Comparison of ENCODE assay signal across 10 cellular contexts in genomic region chr11:111514216-111515031, GRCh38. TPM values are rescaled to one million over a fixed set of nuclear protein-coding genes. Genes with fewer than 3 reads are reported as not detected.
DNase-seq lines count a peak whose midpoint lies in the region; ATAC-seq, FAIRE-seq and TF ChIP-seq lines count a peak whose summit lies in the region.
"Had no signal": no experiment of that assay in that cellular context is flagged by ENCODE, and none has a peak within 500 bp of the region (broad histone marks: within the 10 kb centered on the region; RNA-seq: fewer than 3 reads in every experiment).

Gene HOATZ (plus strand): TSS chr11:111514778. CDS start chr11:111514785, 7 bp downstream.

- WGBS in thyroid gland, 2 donors: 33 to 41% methylated on average over 18 to 19 of the region's 39 CpGs
- WGBS in small intestine, 3 donors: 16 to 18% (median 17%) methylated on average over 34 to 39 of the region's 39 CpGs

- H3K36me3 Mint-ChIP-seq in activated naive CD8-positive, alpha-beta T cell treated with anti-CD3 and anti-CD28 coated beads for 36 hours: no peaks in the 10 kb centered on the region

- peak in 1 of 6 experiments; percentile 17 for TF ChIP-seq CTCF in thyroid gland (IDR thresholded peaks at IDR 0.05)

- H3K4me1 ChIP-seq in thyroid gland (peaks cover 0 to 11% of the 10 kb centered on the region in 2 donors), small intestine (ENCODE audit: control insufficient read depth in 2 of 2, insufficient read depth in 1 of 2, low read depth in 1 of 2, low read length in 1 of 2) (peaks cover 0 to 3% of the 10 kb centered on the region in 2 donors)

- H3K4me3 ChIP-seq in thyroid gland (replicated peaks in 1 of 3) (no peak within 1 kb of the TSS), small intestine (ENCODE audit: low read depth in 1 of 2, low read length in 2 of 2) (no peak within 1 kb of the TSS)

- ATAC-seq in HG02852 (IDR thresholded peaks at IDR 0.05; ENCODE audit: unreplicated experiment): no peak

- H3K9me3 ChIP-seq in thyroid gland: no peaks in the 10 kb centered on the region
- H3K9me3 ChIP-seq in small intestine (ENCODE audit: control insufficient read depth, low read depth): no peaks in the 10 kb centered on the region

- no peak for FAIRE-seq in small intestine (lab: Jason Lieb, UNC)

- TF ChIP-seq POLR2A in thyroid gland (IDR thresholded peaks at IDR 0.05): no peak

- H3K27ac Mint-ChIP-seq in activated naive CD8-positive, alpha-beta T cell treated with anti-CD3 and anti-CD28 coated beads for 36 hours: no peak within 1 kb of the TSS

- H3K4me3 Mint-ChIP-seq in activated naive CD8-positive, alpha-beta T cell treated with anti-CD3 and anti-CD28 coated beads for 36 hours: peak within 1 kb of the TSS; percentile 67

- peaks cover 30% of the 10 kb centered on the region for H3K4me1 Mint-ChIP-seq in activated naive CD8-positive, alpha-beta T cell treated with anti-CD3 and anti-CD28 coated beads for 36 hours

- intact Hi-C loops in thyroid gland (cut with DNase I): no loop called here

- H3K9me3 Mint-ChIP-seq in activated naive CD8-positive, alpha-beta T cell treated with anti-CD3 and anti-CD28 coated beads for 36 hours: no peaks in the 10 kb centered on the region

- H3K36me3 ChIP-seq in thyroid gland: no peaks in the 10 kb centered on the region
- no peaks in the 10 kb centered on the region for H3K36me3 ChIP-seq in small intestine (ENCODE audit: control insufficient read depth in 2 of 2, insufficient read depth in 2 of 2, low read length in 2 of 2)

- H3K27ac ChIP-seq in thyroid gland: no peak within 1 kb of the TSS
- no peak within 1 kb of the TSS for H3K27ac ChIP-seq in small intestine (ENCODE audit: low read depth in 1 of 2, low read length in 1 of 2)

- peak; percentile 37 for DNase-seq in stimulated activated CD4-positive, alpha-beta T cell treated with anti-CD3 and anti-CD28 coated beads, Interleukin-15, amount 100 ng/mL, for 24 hours
- DNase-seq in stimulated activated CD4-positive, alpha-beta T cell treated with anti-CD3 and anti-CD28 coated beads, Interleukin-12 subunit alpha, Interleukin-12 subunit beta, amount 100 ng/mL, for 4 hours: no peak
- DNase-seq in activated naive CD8-positive, alpha-beta T cell treated with anti-CD3 and anti-CD28 coated beads for 36 hours: peak; percentile 22
- DNase-seq in iPS-NIHi11 (ENCODE audit: low spot score) (peak; percentile 81), thyroid gland (peak; percentile 38 to 46), small intestine (no peak)
- no peak for DNase-seq in activated CD4-positive, CD25-positive, alpha-beta regulatory T cell treated with anti-CD3 and anti-CD28 coated beads, Interleukin-2, amount 50 U/mL, for 72 hours

- H3K27me3 ChIP-seq in thyroid gland: no peaks in the 10 kb centered on the region
- H3K27me3 ChIP-seq in small intestine (ENCODE audit: control insufficient read depth in 2 of 2, insufficient read depth in 2 of 2, low read length in 2 of 2): peaks cover 0 to 11% of the 10 kb centered on the region in 2 donors

- peaks cover 51% of the 10 kb centered on the region for H3K27me3 Mint-ChIP-seq in activated naive CD8-positive, alpha-beta T cell treated with anti-CD3 and anti-CD28 coated beads for 36 hours

RNA-seq across cellular contexts. Expression of gene HOATZ, which starts in this region (rescaled TPM):
- total RNA-seq in activated naive CD8-positive, alpha-beta T cell treated with anti-CD3 and anti-CD28 coated beads for 36 hours: not detected
- total RNA-seq in thyroid gland: not detected
- polyA plus RNA-seq in small intestine: not detected
- total RNA-seq: M059J had no signal
- polyA plus RNA-seq: keratinocyte had no signal

Comparison
In these comparisons a context has a peak if more than half of its experiments do, and no peak if none do; other contexts are left out.
1. DNase-seq: peak in stimulated activated CD4-positive, alpha-beta T cell treated with anti-CD3 and anti-CD28 coated beads, Interleukin-15, amount 100 ng/mL, for 24 hours (single experiment) and iPS-NIHi11 (single experiment); none in stimulated activated CD4-positive, alpha-beta T cell treated with anti-CD3 and anti-CD28 coated beads, Interleukin-12 subunit alpha, Interleukin-12 subunit beta, amount 100 ng/mL, for 4 hours (single experiment), activated CD4-positive, CD25-positive, alpha-beta regulatory T cell treated with anti-CD3 and anti-CD28 coated beads, Interleukin-2, amount 50 U/mL, for 72 hours (single experiment) and small intestine (single experiment).
2. Peak in DNase-seq in activated naive CD8-positive, alpha-beta T cell treated with anti-CD3 and anti-CD28 coated beads for 36 hours; RNA of the gene not detected or under 1 TPM.
3. Peak in DNase-seq in thyroid gland; RNA of the gene not detected or under 1 TPM.